In the genomic region with DNA sequence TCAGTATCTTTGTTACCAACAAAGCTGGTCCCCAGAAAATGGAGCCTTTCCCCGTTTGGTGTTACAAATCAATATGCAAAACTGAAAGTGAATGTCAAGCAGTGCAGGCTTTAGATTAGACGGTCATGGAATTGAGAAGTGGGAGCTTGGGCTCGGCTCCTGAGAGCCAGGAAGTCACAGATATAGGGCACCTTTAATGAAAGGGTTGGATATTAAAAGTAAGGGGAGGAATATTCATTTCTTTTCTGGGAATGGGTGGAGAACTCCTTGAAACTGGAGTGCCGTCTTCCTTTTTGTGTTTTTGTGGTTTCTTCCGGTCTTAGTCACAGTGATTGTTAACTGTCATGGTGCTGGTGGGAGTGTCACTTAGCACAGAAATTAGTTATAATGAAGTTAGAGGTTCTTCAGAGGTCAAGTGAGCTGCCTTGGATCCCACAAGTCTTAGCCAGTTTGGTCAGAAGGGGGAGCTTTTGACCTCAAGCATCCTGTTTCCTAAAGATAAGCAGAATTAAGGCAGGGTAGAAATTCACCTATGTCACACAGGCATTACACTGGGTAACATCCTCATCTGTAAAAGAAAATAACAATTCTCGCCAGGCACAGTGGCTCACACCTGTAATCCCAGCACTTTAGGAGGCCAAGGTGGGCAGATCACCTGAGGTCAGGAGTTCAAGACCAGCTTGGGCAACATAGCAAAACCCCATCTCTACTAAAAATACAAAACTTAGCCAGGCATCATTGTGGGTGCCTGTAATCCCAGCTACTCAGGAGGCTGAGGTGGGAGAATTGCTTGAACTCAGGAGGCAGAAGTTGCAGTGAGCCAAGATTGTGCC, we compare ENCODE assay signal across 8 cellular contexts. TPM values are rescaled to one million over a fixed set of nuclear protein-coding genes. Genes with fewer than 3 reads are reported as not detected.
A peak's percentile ranks its signal among the peaks of the same experiment; 100 is the strongest.
DNase-seq lines count a peak whose midpoint lies in the region; ATAC-seq and TF ChIP-seq lines count a peak whose summit lies in the region.

No MANE protein-coding gene starts in this region.

- TF ChIP-seq POLR2A in spleen (IDR thresholded peaks at IDR 0.05) = peak in 1 of 3 donors; percentile 12

- peak; percentile 49 for ATAC-seq in GM21528 (IDR thresholded peaks at IDR 0.05; ENCODE audit: low FRiP score, unreplicated experiment)
- peak; percentile 91 to 93 for ATAC-seq in activated T-cell treated with anti-CD3 and anti-CD28 coated beads, Interleukin-2, amount 50 U/mL, for 4 hours

- H3K27ac Mint-ChIP-seq in Calu3 (ENCODE audit: unreplicated experiment) = peak overlapping the region; percentile 96

- no peaks in the 10 kb centered on the region for H3K9me3 Mint-ChIP-seq in Calu3 (ENCODE audit: low read depth, unreplicated experiment)
- no peaks in the 10 kb centered on the region for H3K9me3 Mint-ChIP-seq in activated T-cell treated with anti-CD3 and anti-CD28 coated beads, Interleukin-2, amount 50 U/mL, for 4 hours

- peak; percentile 14 for TF ChIP-seq CTCF in Calu3 (IDR thresholded peaks at IDR 0.05; ENCODE audit: unreplicated experiment)
- peak in 5 of 11 experiments; percentile 14 to 50 (median 36) for TF ChIP-seq CTCF in spleen (IDR thresholded peaks at IDR 0.05 in 8 of 11, conservative IDR thresholded peaks at IDR 0.05 in 3 of 11)

- peak overlapping the region; percentile 83 to 92 (median 90) for H3K27ac ChIP-seq in spleen

- H3K4me3 ChIP-seq in MG63 = peak overlapping the region; percentile 20
- peak overlapping the region in 7 of 8 donors; percentile 22 to 70 (median 35) for H3K4me3 ChIP-seq in spleen

- H3K27me3 ChIP-seq in MG63 = no peaks in the 10 kb centered on the region
- H3K27me3 ChIP-seq in spleen (replicated peaks in 1 of 7) = no peaks in the 10 kb centered on the region

- intact Hi-C loops in Calu3 (cut with micrococcal nuclease; ENCODE audit: unreplicated experiment) = loop anchor here (1.0 kb wide), 1 partner anchor 9 kb away; a partner anchor contains a TSS
- intact Hi-C loops in spleen (cut with DNase I; ENCODE audit: low total_unique reads) = no loop called here

- 1 to 3% (median 2%) methylated on average over 6 of the region's 6 CpGs for WGBS in spleen, 5 donors

- CTCF ChIA-PET in Calu3 (lab: Charles Lee) = interaction anchor here (0.6 to 5.4 kb wide), 15 partner anchors 11 to 1752 kb away, joined by 3 to 139 read pairs (median 7); a partner anchor contains a TSS

- peaks cover 28% of the 10 kb centered on the region for H3K36me3 Mint-ChIP-seq in Calu3 (ENCODE audit: insufficient read depth, unreplicated experiment)
- no peaks in the 10 kb centered on the region for H3K36me3 Mint-ChIP-seq in activated T-cell treated with anti-CD3 and anti-CD28 coated beads, Interleukin-2, amount 50 U/mL, for 4 hours (ENCODE audit: insufficient read depth)

- no peaks in the 10 kb centered on the region for H3K36me3 ChIP-seq in MG63
- H3K36me3 ChIP-seq in spleen = no peaks in the 10 kb centered on the region

- peak overlapping the region; percentile 69 for H3K4me3 Mint-ChIP-seq in Calu3 (ENCODE audit: low read depth, unreplicated experiment)
- H3K4me3 Mint-ChIP-seq in activated T-cell treated with anti-CD3 and anti-CD28 coated beads, Interleukin-2, amount 50 U/mL, for 4 hours = peak overlapping the region; percentile 80

- peaks cover 62% of the 10 kb centered on the region for H3K4me1 Mint-ChIP-seq in Calu3 (ENCODE audit: low read depth, unreplicated experiment)
- peaks cover 35% of the 10 kb centered on the region for H3K4me1 Mint-ChIP-seq in activated T-cell treated with anti-CD3 and anti-CD28 coated beads, Interleukin-2, amount 50 U/mL, for 4 hours (ENCODE audit: low read depth)

- DNase-seq in Calu3 = peak; percentile 80
- DNase-seq in MG63 = peak; percentile 28
- peak; percentile 41 for DNase-seq in activated T-cell treated with anti-CD3 and anti-CD28 coated beads, Interleukin-2, amount 50 U/mL, for 4 hours
- DNase-seq in foreskin melanocyte = peak; percentile 50
- no peak for DNase-seq in spleen
- no peak for DNase-seq in NCI-H446 (lab: John Stamatoyannopoulos, UW)
- no peak for DNase-seq in NCI-H1694 treated with DMSO at 0.1 percent for 48 hours (lab: John Stamatoyannopoulos, UW)

- H3K4me1 ChIP-seq in spleen = peaks cover 27 to 73% (median 52%) of the 10 kb centered on the region in 6 donors

- no peaks in the 10 kb centered on the region for H3K27me3 Mint-ChIP-seq in Calu3 (ENCODE audit: unreplicated experiment)
- no peaks in the 10 kb centered on the region for H3K27me3 Mint-ChIP-seq in activated T-cell treated with anti-CD3 and anti-CD28 coated beads, Interleukin-2, amount 50 U/mL, for 4 hours (ENCODE audit: low read depth)

- H3K9me3 ChIP-seq in MG63 = no peaks in the 10 kb centered on the region
- H3K9me3 ChIP-seq in spleen = no peaks in the 10 kb centered on the region

- BruUV-seq in Calu3 (replicated peaks; lab: Mats Ljungman, UMichigan) = no TSS peak

RNA-seq across cellular contexts. Expression of a gene that starts 9.6 kb away (rescaled TPM):
- total RNA-seq in Calu3 (2022) (807 and 937 TPM in 2 replicates), spleen (100 to 1,000 TPM; 313 to 897 (median 665) TPM)
- 42.2 and 90.7 TPM in 2 replicates for total RNA-seq in MG63 (2014; rRNA removed; shearing (Covaris generic); ENCODE audit: low replicate concordance)
- 1,000 to 10,000 TPM; 1,373 to 1,742 (median 1,506) TPM for total RNA-seq in activated T-cell treated with anti-CD3 and anti-CD28 coated beads, Interleukin-2, amount 50 U/mL, for 4 hours
- 100 to 1,000 TPM; 560 to 722 (median 560) TPM for polyA plus RNA-seq in spleen

RNA-seq across cellular contexts. Expression of a gene that starts 33.0 kb away (rescaled TPM):
- total RNA-seq in Calu3 (2022) (not detected in 2 replicates), spleen (not detected)
- not detected in 2 replicates for total RNA-seq in MG63 (2014; rRNA removed; shearing (Covaris generic); ENCODE audit: low replicate concordance)
- total RNA-seq in activated T-cell treated with anti-CD3 and anti-CD28 coated beads, Interleukin-2, amount 50 U/mL, for 4 hours = not detected
- not detected for polyA plus RNA-seq in spleen

RNA-seq across cellular contexts. Expression of a gene that starts 54.7 kb away (rescaled TPM):
- 472 and 593 TPM in 2 replicates for total RNA-seq in Calu3 (2022)
- not detected in 2 replicates for total RNA-seq in MG63 (2014; rRNA removed; shearing (Covaris generic); ENCODE audit: low replicate concordance)
- total RNA-seq in activated T-cell treated with anti-CD3 and anti-CD28 coated beads, Interleukin-2, amount 50 U/mL, for 4 hours = not detected
- total RNA-seq in spleen = 1 to 10 TPM in 1 of 7 donors, not detected in 6; 1.2 TPM
- under 1 TPM in 2 of 3 donors, not detected in 1; 0.58 to 0.70 TPM for polyA plus RNA-seq in spleen

RNA-seq across cellular contexts. Expression of a gene that starts 55.3 kb away (rescaled TPM):
- total RNA-seq in Calu3 (2022) (0.86 and 1.2 TPM in 2 replicates), spleen (1 to 10 TPM in 5 of 7 donors, under 1 TPM in 2; 0.83 to 8.4 (median 1.7) TPM)
- total RNA-seq in MG63 (2014; rRNA removed; shearing (Covaris generic); ENCODE audit: low replicate concordance) = not detected in 2 replicates
- total RNA-seq in activated T-cell treated with anti-CD3 and anti-CD28 coated beads, Interleukin-2, amount 50 U/mL, for 4 hours = under 1 TPM in 1 of 3 donors, not detected in 2; 0.18 TPM
- polyA plus RNA-seq in spleen = under 1 TPM; 0.33 to 0.58 (median 0.54) TPM

Comparison
In these comparisons a context has a peak if more than half of its experiments do, and no peak if none do; other contexts are left out.
1. DNase-seq: peak in Calu3 (single experiment), MG63 (single experiment), activated T-cell treated with anti-CD3 and anti-CD28 coated beads, Interleukin-2, amount 50 U/mL, for 4 hours (single experiment) and foreskin melanocyte (single experiment); none in spleen (single experiment), NCI-H446 (0 of 2) and NCI-H1694 treated with DMSO at 0.1 percent for 48 hours (single experiment).
2. RNA of a gene that starts 54.7 kb away (total RNA-seq): 472 to 593 TPM in Calu3; 1.2 TPM in spleen, not detected in MG63 and not detected in activated T-cell treated with anti-CD3 and anti-CD28 coated beads, Interleukin-2, amount 50 U/mL, for 4 hours; every median in the first group is over 100 times any median in the second.